In the genomic region with DNA sequence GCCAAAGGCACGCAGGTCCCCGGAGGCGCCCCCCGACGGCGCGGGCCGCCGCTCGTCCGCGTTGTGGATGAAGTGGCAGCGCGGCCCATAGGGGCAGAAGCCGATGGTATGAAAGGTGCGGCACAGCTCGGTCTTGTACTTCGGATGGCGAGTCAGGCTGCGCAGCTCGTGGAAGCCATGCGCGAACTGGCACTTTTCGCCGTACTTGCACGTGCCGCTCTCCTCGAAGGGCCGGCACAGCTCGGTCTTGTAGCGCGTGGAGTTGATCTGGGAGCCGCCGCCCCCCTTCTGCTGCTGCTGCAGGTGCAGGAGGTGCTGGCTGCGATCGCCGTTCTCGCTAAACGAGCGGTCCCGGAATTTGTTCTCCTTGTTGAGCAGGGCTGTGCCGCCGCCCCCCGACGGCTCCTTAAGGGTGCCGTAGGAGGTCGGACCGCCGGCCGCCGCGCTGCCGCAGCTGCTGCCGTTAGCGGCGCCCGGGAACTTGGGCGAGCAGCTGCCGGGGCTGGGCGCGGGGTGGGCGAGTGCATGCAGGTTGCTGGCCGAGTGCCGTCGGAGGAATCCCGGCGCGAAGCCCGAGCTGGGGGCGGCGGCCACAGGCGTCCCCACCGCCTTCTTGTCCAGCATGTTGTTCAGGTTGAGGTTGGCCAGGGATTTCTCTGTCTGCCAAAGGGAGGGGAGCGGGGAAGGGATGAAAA, we compare ENCODE assay signal across 2 cellular contexts.
TF ChIP-seq lines count a peak whose summit lies in the region.

No MANE protein-coding gene starts in this region.

TF ChIP-seq in WTC11, 78 proteins besides CTCF, POLR2A, EP300 and RAD21 (continued from another document and continues in another):
- no peak for TF ChIP-seq AR (CRISPR knock-in tag; IDR thresholded peaks at IDR 0.05)
- TF ChIP-seq GABPB1 (CRISPR knock-in tag; IDR thresholded peaks at IDR 0.05): no peak
- TF ChIP-seq ETV6 (CRISPR knock-in tag; IDR thresholded peaks at IDR 0.05): no peak; the same call in 1 of the 2 replicates
- TF ChIP-seq TEAD1 (CRISPR knock-in tag; IDR thresholded peaks at IDR 0.05): no peak; the same call in 1 of the 2 replicates
- TF ChIP-seq NR3C1 (CRISPR knock-in tag; conservative IDR thresholded peaks at IDR 0.05; ENCODE audit: low read depth): no peak
- no peak for TF ChIP-seq SMAD3 (CRISPR knock-in tag; IDR thresholded peaks at IDR 0.05; ENCODE audit: borderline replicate concordance)
- TF ChIP-seq FOXP1 (CRISPR knock-in tag; IDR thresholded peaks at IDR 0.05; ENCODE audit: borderline replicate concordance): 0 out of 2 replicates have a peak, but pooled peaks have one; percentile 60
- TF ChIP-seq, protein P1, sequence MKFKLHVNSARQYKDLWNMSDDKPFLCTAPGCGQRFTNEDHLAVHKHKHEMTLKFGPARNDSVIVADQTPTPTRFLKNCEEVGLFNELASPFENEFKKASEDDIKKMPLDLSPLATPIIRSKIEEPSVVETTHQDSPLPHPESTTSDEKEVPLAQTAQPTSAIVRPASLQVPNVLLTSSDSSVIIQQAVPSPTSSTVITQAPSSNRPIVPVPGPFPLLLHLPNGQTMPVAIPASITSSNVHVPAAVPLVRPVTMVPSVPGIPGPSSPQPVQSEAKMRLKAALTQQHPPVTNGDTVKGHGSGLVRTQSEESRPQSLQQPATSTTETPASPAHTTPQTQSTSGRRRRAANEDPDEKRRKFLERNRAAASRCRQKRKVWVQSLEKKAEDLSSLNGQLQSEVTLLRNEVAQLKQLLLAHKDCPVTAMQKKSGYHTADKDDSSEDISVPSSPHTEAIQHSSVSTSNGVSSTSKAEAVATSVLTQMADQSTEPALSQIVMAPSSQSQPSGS (CRISPR knock-in tag; IDR thresholded peaks at IDR 0.05; ENCODE audit: borderline replicate concordance, low read depth): no peak
- TF ChIP-seq CREB1 (CRISPR knock-in tag; IDR thresholded peaks at IDR 0.05): no peak; the same call in 1 of the 2 replicates
- no peak for TF ChIP-seq SP1 (CRISPR knock-in tag; conservative IDR thresholded peaks at IDR 0.05)
- TF ChIP-seq TCF7 (CRISPR knock-in tag; IDR thresholded peaks at IDR 0.05; ENCODE audit: low read depth): no peak
- TF ChIP-seq JUN (CRISPR knock-in tag; IDR thresholded peaks at IDR 0.05): peak; percentile 81; the same call in 1 of the 2 replicates
- no peak for TF ChIP-seq GTF2I (CRISPR knock-in tag; conservative IDR thresholded peaks at IDR 0.05)
- TF ChIP-seq ZNF281 (CRISPR knock-in tag; IDR thresholded peaks at IDR 0.05): no peak
- TF ChIP-seq, protein P2, sequence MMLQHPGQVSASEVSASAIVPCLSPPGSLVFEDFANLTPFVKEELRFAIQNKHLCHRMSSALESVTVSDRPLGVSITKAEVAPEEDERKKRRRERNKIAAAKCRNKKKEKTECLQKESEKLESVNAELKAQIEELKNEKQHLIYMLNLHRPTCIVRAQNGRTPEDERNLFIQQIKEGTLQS (CRISPR knock-in tag; conservative IDR thresholded peaks at IDR 0.05): no peak
- no peak for TF ChIP-seq ZNF121 (CRISPR knock-in tag; IDR thresholded peaks at IDR 0.05)

TF ChIP-seq in HepG2, 621 proteins besides CTCF, POLR2A, EP300 and RAD21 (continued from another document and continues in another):
- TF ChIP-seq PRDM15 (CRISPR knock-in tag; IDR thresholded peaks at IDR 0.05): no peak
- peak; percentile 46; the same call in 1 of the 2 replicates for TF ChIP-seq ZFP37 (CRISPR knock-in tag; IDR thresholded peaks at IDR 0.05; ENCODE audit: borderline replicate concordance)
- TF ChIP-seq KLF11 (CRISPR knock-in tag; IDR thresholded peaks at IDR 0.05): peak; percentile 52; the same call in 1 of the 2 replicates
- 0 out of 2 replicates have a peak, but pooled peaks have one; percentile 5 for TF ChIP-seq HBP1 (CRISPR knock-in tag; IDR thresholded peaks at IDR 0.05; ENCODE audit: low read depth)
- no peak for TF ChIP-seq MAFF (IDR thresholded peaks at IDR 0.05; ENCODE audit: low read depth, low read length)
- TF ChIP-seq, protein P3, sequence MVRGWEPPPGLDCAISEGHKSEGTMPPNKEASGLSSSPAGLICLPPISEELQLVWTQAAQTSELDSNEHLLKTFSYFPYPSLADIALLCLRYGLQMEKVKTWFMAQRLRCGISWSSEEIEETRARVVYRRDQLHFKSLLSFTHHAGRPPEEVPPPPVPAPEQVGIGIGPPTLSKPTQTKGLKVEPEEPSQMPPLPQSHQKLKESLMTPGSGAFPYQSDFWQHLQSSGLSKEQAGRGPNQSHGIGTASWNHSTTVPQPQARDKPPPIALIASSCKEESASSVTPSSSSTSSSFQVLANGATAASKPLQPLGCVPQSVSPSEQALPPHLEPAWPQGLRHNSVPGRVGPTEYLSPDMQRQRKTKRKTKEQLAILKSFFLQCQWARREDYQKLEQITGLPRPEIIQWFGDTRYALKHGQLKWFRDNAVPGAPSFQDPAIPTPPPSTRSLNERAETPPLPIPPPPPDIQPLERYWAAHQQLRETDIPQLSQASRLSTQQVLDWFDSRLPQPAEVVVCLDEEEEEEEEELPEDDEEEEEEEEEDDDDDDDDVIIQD (CRISPR knock-in tag; IDR thresholded peaks at IDR 0.05; ENCODE audit: low read depth): no peak
- TF ChIP-seq ZNF724P (CRISPR knock-in tag; IDR thresholded peaks at IDR 0.05; ENCODE audit: borderline replicate concordance): peak; percentile 85; the same call in 1 of the 2 replicates
- TF ChIP-seq ZNF788 (CRISPR knock-in tag; IDR thresholded peaks at IDR 0.05; ENCODE audit: borderline replicate concordance): peak; percentile 67
- peak; percentile 78; the same call in 1 of the 2 replicates for TF ChIP-seq ZBTB43 (CRISPR knock-in tag; conservative IDR thresholded peaks at IDR 0.05)
- peak; percentile 61; the same call in 1 of the 2 replicates for TF ChIP-seq ZBTB7A (CRISPR knock-in tag; IDR thresholded peaks at IDR 0.05)
- TF ChIP-seq ZNF567 (CRISPR knock-in tag; IDR thresholded peaks at IDR 0.05; ENCODE audit: borderline replicate concordance): no peak
- 0 out of 2 replicates have a peak, but pooled peaks have one; percentile 60 for TF ChIP-seq ZNF251 (CRISPR knock-in tag; IDR thresholded peaks at IDR 0.05)
- TF ChIP-seq, protein P4, sequence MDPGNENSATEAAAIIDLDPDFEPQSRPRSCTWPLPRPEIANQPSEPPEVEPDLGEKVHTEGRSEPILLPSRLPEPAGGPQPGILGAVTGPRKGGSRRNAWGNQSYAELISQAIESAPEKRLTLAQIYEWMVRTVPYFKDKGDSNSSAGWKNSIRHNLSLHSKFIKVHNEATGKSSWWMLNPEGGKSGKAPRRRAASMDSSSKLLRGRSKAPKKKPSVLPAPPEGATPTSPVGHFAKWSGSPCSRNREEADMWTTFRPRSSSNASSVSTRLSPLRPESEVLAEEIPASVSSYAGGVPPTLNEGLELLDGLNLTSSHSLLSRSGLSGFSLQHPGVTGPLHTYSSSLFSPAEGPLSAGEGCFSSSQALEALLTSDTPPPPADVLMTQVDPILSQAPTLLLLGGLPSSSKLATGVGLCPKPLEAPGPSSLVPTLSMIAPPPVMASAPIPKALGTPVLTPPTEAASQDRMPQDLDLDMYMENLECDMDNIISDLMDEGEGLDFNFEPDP (CRISPR knock-in tag; conservative IDR thresholded peaks at IDR 0.05): 0 out of 2 replicates have a peak, but pooled peaks have one; percentile 93
- peak; percentile 82; the same call in 1 of the 2 replicates for TF ChIP-seq ZNF580 (CRISPR knock-in tag; IDR thresholded peaks at IDR 0.05; ENCODE audit: borderline replicate concordance, low read depth)
- no peak for TF ChIP-seq ZNF136 (CRISPR knock-in tag; IDR thresholded peaks at IDR 0.05; ENCODE audit: low read depth)
- peak; percentile 25 to 77; a peak in 3 of 4 replicates for TF ChIP-seq KLF16 (CRISPR knock-in tag; IDR thresholded peaks at IDR 0.05)
- TF ChIP-seq GFI1 (CRISPR knock-in tag; IDR thresholded peaks at IDR 0.05; ENCODE audit: borderline replicate concordance): peak; percentile 78
- TF ChIP-seq ZBTB33 (CRISPR knock-in tag; IDR thresholded peaks at IDR 0.05): 0 out of 2 replicates have a peak, but pooled peaks have one; percentile 6
- TF ChIP-seq GMEB1 (CRISPR knock-in tag; IDR thresholded peaks at IDR 0.05; ENCODE audit: borderline replicate concordance): peak; percentile 36; the same call in 1 of the 2 replicates
- TF ChIP-seq ZNF503 (CRISPR knock-in tag; IDR thresholded peaks at IDR 0.05): peak; percentile 20; the same call in 1 of the 2 replicates
- TF ChIP-seq ZNF737 (CRISPR knock-in tag; IDR thresholded peaks at IDR 0.05; ENCODE audit: borderline replicate concordance): no peak
- TF ChIP-seq ZNF563 (CRISPR knock-in tag; IDR thresholded peaks at IDR 0.05): peak; percentile 86; the same call in 1 of the 2 replicates
- no peak for TF ChIP-seq PAWR (CRISPR knock-in tag; IDR thresholded peaks at IDR 0.05; ENCODE audit: borderline replicate concordance)
- 0 out of 2 replicates have a peak, but pooled peaks have one; percentile 10 for TF ChIP-seq FOXO1 (CRISPR knock-in tag; IDR thresholded peaks at IDR 0.05)
